In genomic region chr12:47805417-47805816, GRCh38 we compare ENCODE assay signal across 13 cellular contexts. TPM values are rescaled to one million over a fixed set of nuclear protein-coding genes. Genes with fewer than 3 reads are reported as not detected.
DNase-seq lines count a peak whose midpoint lies in the region; ATAC-seq and TF ChIP-seq lines count a peak whose summit lies in the region.
"Had no signal": no experiment of that assay in that cellular context is flagged by ENCODE, and none has a peak within 500 bp of the region (broad histone marks: within the 10 kb centered on the region; RNA-seq: fewer than 3 reads in every experiment).

No MANE protein-coding gene starts in this region.

- no peaks in the 10 kb centered on the region for H3K9me3 Mint-ChIP-seq in activated CD8-positive, alpha-beta memory T cell treated with anti-CD3 and anti-CD28 coated beads, Interleukin-2, amount 10 ng/mL, durations not matched to agents 7 days and 5 days (ENCODE audit: low read depth)
- H3K9me3 Mint-ChIP-seq: type B pancreatic cell had no signal

- peaks cover 93% of the 10 kb centered on the region for H3K4me1 Mint-ChIP-seq in activated CD8-positive, alpha-beta memory T cell treated with anti-CD3 and anti-CD28 coated beads, Interleukin-2, amount 10 ng/mL, durations not matched to agents 7 days and 5 days

- peaks cover 44% of the 10 kb centered on the region for H3K36me3 Mint-ChIP-seq in activated CD8-positive, alpha-beta memory T cell treated with anti-CD3 and anti-CD28 coated beads, Interleukin-2, amount 10 ng/mL, durations not matched to agents 7 days and 5 days
- H3K36me3 Mint-ChIP-seq: type B pancreatic cell had no signal

- DNase-seq in activated CD8-positive, alpha-beta memory T cell treated with anti-CD3 and anti-CD28 coated beads, Interleukin-2, amount 10 ng/mL, durations not matched to agents 7 days and 5 days, result no peak
- DNase-seq in activated CD8-positive, alpha-beta memory T cell treated with anti-CD3 and anti-CD28 coated beads for 24 hours, result no peak
- DNase-seq in ascending aorta (ENCODE audit: low spot score in 2 of 2) (no peak), thoracic aorta (ENCODE audit: low spot score) (no peak), cortex of kidney (lab: John Stamatoyannopoulos, UW) (no peak), NCI-H1105 (lab: John Stamatoyannopoulos, UW) (no peak)
- DNase-seq: left colon, NCI-H2107 had no signal

- CTCF ChIA-PET in activated CD8-positive, alpha-beta memory T cell treated with anti-CD3 and anti-CD28 coated beads, Interleukin-2, amount 10 ng/mL, durations not matched to agents 7 days and 5 days (lab: Charles Lee), result interaction anchor here (1.5 to 27.3 kb wide), 6 partner anchors 8 to 63 kb away, joined by 4 to 775 read pairs (median 16); partner anchors contain the start of genes HDAC7 and RAPGEF3

- H3K9me3 ChIP-seq in ascending aorta, result no peaks in the 10 kb centered on the region
- H3K9me3 ChIP-seq in mesodermal cell (ENCODE audit: control insufficient read depth, low read length), result no peaks in the 10 kb centered on the region
- H3K9me3 ChIP-seq in thoracic aorta, result no peaks in the 10 kb centered on the region

- H3K27me3 ChIP-seq in ascending aorta, result no peaks in the 10 kb centered on the region
- no peaks in the 10 kb centered on the region for H3K27me3 ChIP-seq in thoracic aorta (replicated peaks; ENCODE audit: insufficient read depth)

- no peaks in the 10 kb centered on the region for H3K27me3 Mint-ChIP-seq in activated CD8-positive, alpha-beta memory T cell treated with anti-CD3 and anti-CD28 coated beads, Interleukin-2, amount 10 ng/mL, durations not matched to agents 7 days and 5 days
- H3K27me3 Mint-ChIP-seq: type B pancreatic cell had no signal

- peak overlapping the region; percentile 96 for H3K27ac Mint-ChIP-seq in activated CD8-positive, alpha-beta memory T cell treated with anti-CD3 and anti-CD28 coated beads, Interleukin-2, amount 10 ng/mL, durations not matched to agents 7 days and 5 days
- H3K27ac Mint-ChIP-seq: type B pancreatic cell had no signal

- no peak overlapping the region for H3K4me3 Mint-ChIP-seq in activated CD8-positive, alpha-beta memory T cell treated with anti-CD3 and anti-CD28 coated beads, Interleukin-2, amount 10 ng/mL, durations not matched to agents 7 days and 5 days
- H3K4me3 Mint-ChIP-seq: type B pancreatic cell had no signal

- H3K36me3 ChIP-seq in ascending aorta (peaks cover 0 to 18% of the 10 kb centered on the region in 2 donors), mesodermal cell (ENCODE audit: control insufficient read depth, insufficient read depth, low read length) (peaks cover 58% of the 10 kb centered on the region), thoracic aorta (no peaks in the 10 kb centered on the region)

- H3K4me1 ChIP-seq in ascending aorta (peaks cover 66 to 98% of the 10 kb centered on the region in 2 donors), mesodermal cell (ENCODE audit: control insufficient read depth, insufficient read depth, low read length, poor library complexity, severe bottlenecking) (peaks cover 75% of the 10 kb centered on the region), thoracic aorta (ENCODE audit: control insufficient read depth in 1 of 2, low read depth in 2 of 2) (peaks cover 86 to 100% of the 10 kb centered on the region in 2 donors)

- WGBS in mesodermal cell (ENCODE audit: insufficient coverage in 2 of 2), 2 experiments, result 90 to 100% methylated on average over 2 of the region's 2 CpGs

- no peak for ATAC-seq in activated CD8-positive, alpha-beta memory T cell treated with anti-CD3 and anti-CD28 coated beads, Interleukin-2, amount 10 ng/mL, durations not matched to agents 7 days and 5 days
- ATAC-seq in thoracic aorta (ENCODE audit: insufficient number of reproducible peaks, low FRiP score, low read depth) (no peak), GM19397 (IDR thresholded peaks at IDR 0.05; ENCODE audit: unreplicated experiment) (no peak)

- no peak overlapping the region for H3K4me3 ChIP-seq in ascending aorta
- H3K4me3 ChIP-seq in mesodermal cell (ENCODE audit: extremely low read depth, insufficient read depth, low read length, poor library complexity, severe bottlenecking), result no peak overlapping the region
- H3K4me3 ChIP-seq in thoracic aorta, result no peak overlapping the region
- H3K4me3 ChIP-seq: SK-N-MC had no signal

- TF ChIP-seq CTCF in ascending aorta (IDR thresholded peaks at IDR 0.05) (no peak), thoracic aorta (IDR thresholded peaks at IDR 0.05) (no peak)

- H3K27ac ChIP-seq in ascending aorta (peak overlapping the region; percentile 79 to 85), mesodermal cell (ENCODE audit: low read depth, low read length, severe bottlenecking) (peak overlapping the region; percentile 49), thoracic aorta (peak overlapping the region; percentile 66 to 69)
- H3K27ac ChIP-seq: epithelial cell of prostate, SK-N-MC had no signal

- intact Hi-C loops in ascending aorta (cut with DNase I), result no loop called here

RNA-seq across cellular contexts. Expression of gene HDAC7, which starts 14.3 kb away (rescaled TPM):
- 100 to 1,000 TPM; 226 to 284 TPM for total RNA-seq in activated CD8-positive, alpha-beta memory T cell treated with anti-CD3 and anti-CD28 coated beads, Interleukin-2, amount 10 ng/mL, durations not matched to agents 7 days and 5 days
- total RNA-seq in ascending aorta (202 TPM), thoracic aorta (100 to 1,000 TPM in 1 of 2 donors, 10 to 100 TPM in 1; 77.8 to 112 TPM)
- 118 TPM for polyA plus RNA-seq in mesodermal cell (2013, experiment 1 of 2)
- polyA plus RNA-seq in mesodermal cell (2013, experiment 2 of 2), result 98.0 TPM

RNA-seq across cellular contexts. Expression of gene SLC48A1, which starts 32.4 kb away (rescaled TPM):
- total RNA-seq in activated CD8-positive, alpha-beta memory T cell treated with anti-CD3 and anti-CD28 coated beads, Interleukin-2, amount 10 ng/mL, durations not matched to agents 7 days and 5 days, result 10 to 100 TPM; 13.9 to 18.5 TPM
- 144 TPM for total RNA-seq in ascending aorta
- 13.9 TPM for polyA plus RNA-seq in mesodermal cell (2013, experiment 1 of 2)
- polyA plus RNA-seq in mesodermal cell (2013, experiment 2 of 2), result 14.5 TPM
- 100 to 1,000 TPM in 1 of 2 donors, 10 to 100 TPM in 1; 60.5 to 107 TPM for total RNA-seq in thoracic aorta

RNA-seq across cellular contexts. Expression of gene RAPGEF3, which starts 46.7 kb away (rescaled TPM):
- total RNA-seq in activated CD8-positive, alpha-beta memory T cell treated with anti-CD3 and anti-CD28 coated beads, Interleukin-2, amount 10 ng/mL, durations not matched to agents 7 days and 5 days, result 1 to 10 TPM; 1.5 to 1.9 TPM
- total RNA-seq in ascending aorta (165 TPM), thoracic aorta (10 to 100 TPM; 40.9 to 77.4 TPM)
- 17.1 TPM for polyA plus RNA-seq in mesodermal cell (2013, experiment 1 of 2)
- 11.3 TPM for polyA plus RNA-seq in mesodermal cell (2013, experiment 2 of 2)

Comparison
In these comparisons a context has a peak if more than half of its experiments do, and no peak if none do; other contexts are left out.
1. RNA of gene RAPGEF3, which starts 46.7 kb away (total RNA-seq): 165 TPM in ascending aorta (single experiment) and 40.9 to 77.4 TPM in thoracic aorta; 1.5 to 1.9 TPM in activated CD8-positive, alpha-beta memory T cell treated with anti-CD3 and anti-CD28 coated beads, Interleukin-2, amount 10 ng/mL, durations not matched to agents 7 days and 5 days; every median in the first group is over 10 times any median in the second.
2. Peak in every context shown above with its lines, with median percentiles within 50 percentile points of each other: H3K27ac ChIP-seq.